In genomic region chr17:16941072-16941641, GRCh38 we compare ENCODE assay signal across 20 cellular contexts. TPM values are rescaled to one million over a fixed set of nuclear protein-coding genes. Genes with fewer than 3 reads are reported as not detected.
A peak's percentile ranks its signal among the peaks of the same experiment; 100 is the strongest.
DNase-seq lines count a peak whose midpoint lies in the region; ATAC-seq and TF ChIP-seq lines count a peak whose summit lies in the region.
"Had no signal": no experiment of that assay in that cellular context is flagged by ENCODE, and none has a peak within 500 bp of the region (broad histone marks: within the 10 kb centered on the region; RNA-seq: fewer than 3 reads in every experiment).

No MANE protein-coding gene starts in this region.

- H3K36me3 Mint-ChIP-seq in chondrocyte (ENCODE audit: low read depth), result no peaks in the 10 kb centered on the region
- H3K36me3 Mint-ChIP-seq in activated CD4-positive, alpha-beta memory T cell treated with anti-CD3 and anti-CD28 coated beads, Interleukin-2, amount 10 ng/mL, durations not matched to agents 7 days and 5 days (ENCODE audit: low read depth), result no peaks in the 10 kb centered on the region
- H3K36me3 Mint-ChIP-seq: CD8-positive, alpha-beta memory T cell had no signal

- TF ChIP-seq POLR2A in suprapubic skin (IDR thresholded peaks at IDR 0.05), result no peak

- H3K27ac Mint-ChIP-seq in chondrocyte (ENCODE audit: unreplicated experiment), result no peak overlapping the region
- no peak overlapping the region for H3K27ac Mint-ChIP-seq in activated CD4-positive, alpha-beta memory T cell treated with anti-CD3 and anti-CD28 coated beads, Interleukin-2, amount 10 ng/mL, durations not matched to agents 7 days and 5 days
- H3K27ac Mint-ChIP-seq: CD8-positive, alpha-beta memory T cell; HFFc6 had no signal

- H3K27me3 Mint-ChIP-seq in chondrocyte (ENCODE audit: low read depth), result peaks cover 12% of the 10 kb centered on the region
- H3K27me3 Mint-ChIP-seq in activated CD4-positive, alpha-beta memory T cell treated with anti-CD3 and anti-CD28 coated beads, Interleukin-2, amount 10 ng/mL, durations not matched to agents 7 days and 5 days, result peaks cover 10% of the 10 kb centered on the region

- 91% methylated on average over 10 of the region's 10 CpGs for WGBS in suprapubic skin

- H3K4me3 ChIP-seq in suprapubic skin, result no peak overlapping the region
- H3K4me3 ChIP-seq: K562, PC-9 had no signal

- CTCF ChIA-PET in activated CD4-positive, alpha-beta memory T cell treated with anti-CD3 and anti-CD28 coated beads, Interleukin-2, amount 10 ng/mL, durations not matched to agents 7 days and 5 days (lab: Charles Lee), result no interaction called here

- peaks cover 16% of the 10 kb centered on the region for H3K4me1 Mint-ChIP-seq in chondrocyte (ENCODE audit: low read depth)
- no peaks in the 10 kb centered on the region for H3K4me1 Mint-ChIP-seq in activated CD4-positive, alpha-beta memory T cell treated with anti-CD3 and anti-CD28 coated beads, Interleukin-2, amount 10 ng/mL, durations not matched to agents 7 days and 5 days
- H3K4me1 Mint-ChIP-seq: CD8-positive, alpha-beta memory T cell had no signal

- no peak overlapping the region for H3K4me3 Mint-ChIP-seq in chondrocyte (ENCODE audit: unreplicated experiment)
- no peak overlapping the region for H3K4me3 Mint-ChIP-seq in activated CD4-positive, alpha-beta memory T cell treated with anti-CD3 and anti-CD28 coated beads, Interleukin-2, amount 10 ng/mL, durations not matched to agents 7 days and 5 days
- H3K4me3 Mint-ChIP-seq: CD8-positive, alpha-beta memory T cell; HFFc6 had no signal

- DNase-seq in activated CD4-positive, CD25-positive, alpha-beta regulatory T cell treated with anti-CD3 and anti-CD28 coated beads, Interleukin-2, amount 50 U/mL, for 72 hours, result peak; percentile 1
- DNase-seq in chondrocyte (ENCODE audit: low spot score) (peak; percentile 24), mesenteric fat pad (ENCODE audit: low spot score) (peak; percentile 62), suprapubic skin (ENCODE audit: low spot score in 2 of 2) (peak; percentile 19 to 34), OCI-M2 (lab: John Stamatoyannopoulos, UW; ENCODE audit: unreplicated experiment) (no peak), NCI-H2107 treated with DMSO at 0.1 percent for 48 hours (lab: John Stamatoyannopoulos, UW; ENCODE audit: unreplicated experiment) (no peak)
- no peak for DNase-seq in activated CD4-positive, alpha-beta memory T cell treated with anti-CD3 and anti-CD28 coated beads, Interleukin-2, amount 10 ng/mL, durations not matched to agents 7 days and 5 days
- DNase-seq: DMS79, HFFc6, NCI-H1417, NCI-H187 treated with DMSO at 0.1 percent for 48 hours, NCI-H2171, NCI-H446, PC-9 had no signal

- POLR2A ChIA-PET in activated CD4-positive, alpha-beta memory T cell treated with anti-CD3 and anti-CD28 coated beads, Interleukin-2, amount 10 ng/mL, durations not matched to agents 7 days and 5 days (lab: Charles Lee), result no interaction called here

- no peaks in the 10 kb centered on the region for H3K36me3 ChIP-seq in suprapubic skin

- H3K9me3 Mint-ChIP-seq in chondrocyte (ENCODE audit: low read depth), result no peaks in the 10 kb centered on the region
- no peaks in the 10 kb centered on the region for H3K9me3 Mint-ChIP-seq in activated CD4-positive, alpha-beta memory T cell treated with anti-CD3 and anti-CD28 coated beads, Interleukin-2, amount 10 ng/mL, durations not matched to agents 7 days and 5 days
- H3K9me3 Mint-ChIP-seq: CD8-positive, alpha-beta memory T cell; HFFc6 had no signal

- no peaks in the 10 kb centered on the region for H3K4me1 ChIP-seq in suprapubic skin

- ATAC-seq in activated CD4-positive, CD25-positive, alpha-beta regulatory T cell treated with anti-CD3 and anti-CD28 coated beads, Interleukin-2, amount 50 U/mL, for 24 hours, result no peak
- ATAC-seq: K562 had no signal

- H3K27me3 ChIP-seq in suprapubic skin, result peaks cover 20% of the 10 kb centered on the region

- H3K27ac ChIP-seq in suprapubic skin, result no peak overlapping the region
- H3K27ac ChIP-seq: 22Rv1, PC-9 had no signal

- TF ChIP-seq EP300 in suprapubic skin (IDR thresholded peaks at IDR 0.05), result no peak

- H3K9me3 ChIP-seq in suprapubic skin, result no peaks in the 10 kb centered on the region

- TF ChIP-seq CTCF in chondrocyte (IDR thresholded peaks at IDR 0.05) (no peak), suprapubic skin (IDR thresholded peaks at IDR 0.05) (no peak)

RNA-seq across cellular contexts. Expression of gene TNFRSF13B, which starts 30.8 kb away (rescaled TPM):
- not detected in 3 replicates for total RNA-seq in chondrocyte
- not detected for total RNA-seq in mesenteric fat pad
- 1 to 10 TPM in 1 of 4 donors, not detected in 3; 3.8 TPM for total RNA-seq in suprapubic skin
- not detected for total RNA-seq in activated CD4-positive, alpha-beta memory T cell treated with anti-CD3 and anti-CD28 coated beads, Interleukin-2, amount 10 ng/mL, durations not matched to agents 7 days and 5 days
- total RNA-seq: CD8-positive, alpha-beta memory T cell; G401; H4; HFFc6; K562; PC-9 had no signal

Comparison
In these comparisons a context has a peak if more than half of its experiments do, and no peak if none do; other contexts are left out.
1. DNase-seq: peak in activated CD4-positive, CD25-positive, alpha-beta regulatory T cell treated with anti-CD3 and anti-CD28 coated beads, Interleukin-2, amount 50 U/mL, for 72 hours (single experiment), chondrocyte (single experiment), mesenteric fat pad (single experiment) and suprapubic skin (2 of 2); none in activated CD4-positive, alpha-beta memory T cell treated with anti-CD3 and anti-CD28 coated beads, Interleukin-2, amount 10 ng/mL, durations not matched to agents 7 days and 5 days (single experiment), OCI-M2 (single experiment) and NCI-H2107 treated with DMSO at 0.1 percent for 48 hours (single experiment).